In genomic region chr16:61261315-61261714, GRCh38 we compare ENCODE assay signal across 28 cellular contexts.
"Had no signal": no experiment of that assay in that cellular context is flagged by ENCODE, and none has a peak within 500 bp of the region (broad histone marks: within the 10 kb centered on the region; RNA-seq: fewer than 3 reads in every experiment).

No MANE protein-coding gene starts in this region.

- H3K36me3 ChIP-seq: colonic mucosa, esophagus muscularis mucosa, esophagus squamous epithelium, gastrocnemius medialis, gastroesophageal sphincter, heart left ventricle, heart right ventricle had no signal

- DNase-seq: colonic mucosa; cortex of kidney; dermis blood vessel endothelial cell; dorsolateral prefrontal cortex; effector CD4-positive, alpha-beta T cell; effector CD8-positive, alpha-beta T cell; effector memory CD4-positive, alpha-beta T cell; effector memory CD8-positive, alpha-beta T cell; endodermal cell; erythroblast; esophagus squamous epithelium; foreskin fibroblast; foreskin keratinocyte; foreskin melanocyte; gastrocnemius medialis; glutamatergic neuron; head of caudate nucleus; heart left ventricle; heart right ventricle had no signal

- ATAC-seq: effector memory CD8-positive, alpha-beta T cell; esophagus mucosa; foreskin keratinocyte; gastrocnemius medialis; gastroesophageal sphincter; heart left ventricle; heart right ventricle had no signal

- H3K27ac Mint-ChIP-seq: dendritic cell treated with granulocyte-macrophage colony-stimulating factor and Interleukin-4, amounts not matched to agents 40 ng/mL and 50 ng/mL, for 4 days; effector memory CD8-positive, alpha-beta T cell; endodermal cell had no signal

- H3K9me3 Mint-ChIP-seq: dendritic cell treated with granulocyte-macrophage colony-stimulating factor and Interleukin-4, amounts not matched to agents 40 ng/mL and 50 ng/mL, for 4 days; endodermal cell had no signal

- H3K9me3 ChIP-seq: colonic mucosa, esophagus muscularis mucosa, esophagus squamous epithelium, gastrocnemius medialis, gastroesophageal sphincter, heart left ventricle had no signal

- H3K27me3 Mint-ChIP-seq: dendritic cell treated with granulocyte-macrophage colony-stimulating factor and Interleukin-4, amounts not matched to agents 40 ng/mL and 50 ng/mL, for 4 days; effector memory CD8-positive, alpha-beta T cell had no signal

- FAIRE-seq: colon, endometrium, endothelial cell of umbilical vein had no signal

- H3K4me3 Mint-ChIP-seq: dendritic cell treated with granulocyte-macrophage colony-stimulating factor and Interleukin-4, amounts not matched to agents 40 ng/mL and 50 ng/mL, for 4 days; effector memory CD8-positive, alpha-beta T cell; endodermal cell had no signal

- H3K4me1 Mint-ChIP-seq: endodermal cell had no signal

- H3K4me3 ChIP-seq: colonic mucosa, coronary artery, dorsolateral prefrontal cortex, esophagus muscularis mucosa, esophagus squamous epithelium, gastrocnemius medialis, gastroesophageal sphincter, heart left ventricle, heart right ventricle, hepatocyte had no signal

- H3K4me1 ChIP-seq: colonic mucosa, esophagus muscularis mucosa, esophagus squamous epithelium, foreskin keratinocyte, gastrocnemius medialis, gastroesophageal sphincter, heart left ventricle, heart right ventricle had no signal

- H3K27me3 ChIP-seq: colonic mucosa, esophagus muscularis mucosa, esophagus squamous epithelium, foreskin keratinocyte, gastrocnemius medialis, gastroesophageal sphincter, heart left ventricle, heart right ventricle, hepatocyte had no signal
